In the genomic region with DNA sequence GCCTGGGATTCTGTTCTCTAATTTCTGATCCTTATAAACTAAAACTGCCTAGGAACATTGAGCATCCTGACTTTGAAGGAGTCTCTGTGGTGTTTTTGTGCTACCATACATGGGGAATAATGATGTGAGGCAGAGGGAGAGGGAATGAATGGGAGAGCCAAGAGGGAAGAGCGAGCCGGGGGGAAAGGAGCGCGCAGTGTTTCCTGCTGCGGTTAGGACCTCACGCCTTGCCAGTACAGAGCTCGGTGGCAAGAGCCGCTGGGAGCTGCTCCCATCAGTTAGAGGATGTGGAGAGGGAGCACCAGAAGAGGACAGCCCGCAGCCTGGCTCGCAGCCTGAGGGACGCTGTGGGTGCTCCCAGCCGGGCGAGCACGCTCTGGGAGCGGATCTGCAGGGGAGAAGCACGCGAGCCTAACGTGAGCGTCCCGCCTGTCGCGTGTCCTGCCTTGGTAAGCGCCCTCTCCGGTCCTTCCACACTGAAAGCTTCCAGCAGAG, we compare ENCODE assay signal across 8 cellular contexts.
DNase-seq lines count a peak whose midpoint lies in the region; ATAC-seq and TF ChIP-seq lines count a peak whose summit lies in the region.

No MANE protein-coding gene starts in this region.

- H3K4me1 ChIP-seq in lower lobe of right lung (peaks cover 38% of the 10 kb centered on the region), testis (peaks cover 5% of the 10 kb centered on the region)

- DNase-seq in Daoy (ENCODE audit: low read depth) (peak; percentile 42), NCI-H1092 (lab: John Stamatoyannopoulos, UW) (peak; percentile 10), choroid plexus epithelial cell (ENCODE audit: low read depth) (peak; percentile 27), lower lobe of right lung (no peak), testis (peak; percentile 48), NCI-H1930 (lab: John Stamatoyannopoulos, UW) (no peak)

- ATAC-seq in GM21619 (IDR thresholded peaks at IDR 0.05; ENCODE audit: unreplicated experiment) (peak; percentile 3), lower lobe of right lung (peak; percentile 52 to 59), HG02981 (IDR thresholded peaks at IDR 0.05; ENCODE audit: unreplicated experiment) (no peak)

- WGBS in testis, 2 donors = 16 to 24% methylated on average over 13 to 23 of the region's 24 CpGs

- no peak for TF ChIP-seq POLR2A in testis (IDR thresholded peaks at IDR 0.05)

- H3K27me3 ChIP-seq in lower lobe of right lung (ENCODE audit: low read depth) = no peaks in the 10 kb centered on the region
- H3K27me3 ChIP-seq in testis = no peaks in the 10 kb centered on the region

- H3K36me3 ChIP-seq in lower lobe of right lung (no peaks in the 10 kb centered on the region), testis (ENCODE audit: low read depth, missing control alignments) (no peaks in the 10 kb centered on the region)

- H3K4me3 ChIP-seq in choroid plexus epithelial cell (ENCODE audit: low read depth, low read length) = no peak overlapping the region
- H3K4me3 ChIP-seq in lower lobe of right lung = peak overlapping the region; percentile 39
- peak overlapping the region; percentile 12 to 33 for H3K4me3 ChIP-seq in testis

- H3K9me3 ChIP-seq in lower lobe of right lung = no peaks in the 10 kb centered on the region
- no peaks in the 10 kb centered on the region for H3K9me3 ChIP-seq in testis

- intact Hi-C loops in lower lobe of right lung (cut with DNase I) (no loop called here), testis (cut with DNase I; ENCODE audit: low total_unique reads) (no loop called here)

- no peak for TF ChIP-seq CTCF in choroid plexus epithelial cell (conservative IDR thresholded peaks at IDR 0.05; ENCODE audit: low read depth, low read length)
- no peak for TF ChIP-seq CTCF in lower lobe of right lung (IDR thresholded peaks at IDR 0.05)
- no peak for TF ChIP-seq CTCF in testis (IDR thresholded peaks at IDR 0.05)

- H3K27ac ChIP-seq in lower lobe of right lung (peak overlapping the region; percentile 33), testis (peak overlapping the region; percentile 66 to 68)

Comparison
In these comparisons a context has a peak if more than half of its experiments do, and no peak if none do; other contexts are left out.
1. DNase-seq: peak in Daoy (single experiment), NCI-H1092 (single experiment), choroid plexus epithelial cell (single experiment) and testis (single experiment); none in lower lobe of right lung (single experiment) and NCI-H1930 (0 of 2).